20 cellular contexts compared by ENCODE assay signal in genomic region chr1:94276900-94277581, GRCh38. TPM values are rescaled to one million over a fixed set of nuclear protein-coding genes. Genes with fewer than 3 reads are reported as not detected.
DNase-seq lines count a peak whose midpoint lies in the region; ATAC-seq, FAIRE-seq and TF ChIP-seq lines count a peak whose summit lies in the region.
"Had no signal": no experiment of that assay in that cellular context is flagged by ENCODE, and none has a peak within 500 bp of the region (broad histone marks: within the 10 kb centered on the region; RNA-seq: fewer than 3 reads in every experiment).

No MANE protein-coding gene starts in this region.

- no peaks in the 10 kb centered on the region for H3K4me1 ChIP-seq in breast epithelium
- H3K4me1 ChIP-seq in gastroesophageal sphincter: peaks cover 4 to 30% (median 14%) of the 10 kb centered on the region in 3 donors
- peaks cover 5% of the 10 kb centered on the region for H3K4me1 ChIP-seq in rectal smooth muscle tissue (ENCODE audit: control insufficient read depth, insufficient read depth, low read length)
- H3K4me1 ChIP-seq in vagina: peaks cover 22% of the 10 kb centered on the region
- no peaks in the 10 kb centered on the region for H3K4me1 ChIP-seq in kidney (ENCODE audit: control insufficient read depth in 1 of 2, insufficient read depth in 1 of 2, low read depth in 1 of 2, low read length in 2 of 2)

- FAIRE-seq in kidney (lab: Jason Lieb, UNC): no peak

- ATAC-seq in gastroesophageal sphincter: peak; percentile 68
- ATAC-seq: activated CD4-positive, alpha-beta T cell treated with anti-CD3 and anti-CD28 coated beads for 36 hours had no signal

- TF ChIP-seq CTCF in breast epithelium (IDR thresholded peaks at IDR 0.05) (no peak), MCF 10A (IDR thresholded peaks at IDR 0.05; ENCODE audit: unreplicated experiment) (no peak), gastroesophageal sphincter (IDR thresholded peaks at IDR 0.05) (no peak), vagina (IDR thresholded peaks at IDR 0.05) (no peak), kidney (IDR thresholded peaks at IDR 0.05; ENCODE audit: borderline replicate concordance, extremely low read depth, insufficient read depth) (no peak)

- POLR2A ChIA-PET in MCF 10A (lab: Yijun Ruan, JAX): interaction anchor here (0.9 kb wide), 1 partner anchor 23 kb away, joined by 3 read pairs; no protein-coding TSS in a partner anchor

- H3K4me3 ChIP-seq in breast epithelium: no peak overlapping the region
- H3K4me3 ChIP-seq in gastroesophageal sphincter: no peak overlapping the region
- H3K4me3 ChIP-seq in rectal smooth muscle tissue (ENCODE audit: low read length): no peak overlapping the region
- no peak overlapping the region for H3K4me3 ChIP-seq in vagina
- H3K4me3 ChIP-seq in kidney (ENCODE audit: low read length in 2 of 2): no peak overlapping the region

- 9 to 44% methylated on average over 5 to 7 of the region's 7 CpGs for WGBS in gastroesophageal sphincter (ENCODE audit: low coverage in 1 of 2), 2 donors

- H3K27ac Mint-ChIP-seq in MCF 10A (ENCODE audit: low read depth, unreplicated experiment): no peak overlapping the region
- no peak overlapping the region for H3K27ac Mint-ChIP-seq in activated naive CD8-positive, alpha-beta T cell treated with anti-CD3 and anti-CD28 coated beads for 36 hours
- H3K27ac Mint-ChIP-seq: activated CD4-positive, alpha-beta T cell treated with anti-CD3 and anti-CD28 coated beads for 36 hours; activated naive CD4-positive, alpha-beta T cell treated with anti-CD3 and anti-CD28 coated beads for 36 hours; CD14-positive monocyte; IgD-negative memory B cell had no signal

- no peak overlapping the region for H3K4me3 Mint-ChIP-seq in MCF 10A (ENCODE audit: unreplicated experiment)
- H3K4me3 Mint-ChIP-seq in activated naive CD8-positive, alpha-beta T cell treated with anti-CD3 and anti-CD28 coated beads for 36 hours: no peak overlapping the region
- H3K4me3 Mint-ChIP-seq: activated CD4-positive, alpha-beta T cell treated with anti-CD3 and anti-CD28 coated beads for 36 hours; activated naive CD4-positive, alpha-beta T cell treated with anti-CD3 and anti-CD28 coated beads for 36 hours; CD14-positive monocyte; IgD-negative memory B cell had no signal

- no TSS peak for BruUV-seq in MCF 10A (replicated peaks; lab: Mats Ljungman, UMichigan)

- H3K27me3 ChIP-seq in breast epithelium (no peaks in the 10 kb centered on the region), gastroesophageal sphincter (no peaks in the 10 kb centered on the region), rectal smooth muscle tissue (ENCODE audit: control insufficient read depth, insufficient read depth, low read length) (no peaks in the 10 kb centered on the region), vagina (no peaks in the 10 kb centered on the region)

- no peak overlapping the region for H3K9ac ChIP-seq in rectal smooth muscle tissue (ENCODE audit: low read length)
- H3K9ac ChIP-seq in kidney (ENCODE audit: low read length in 2 of 2): no peak overlapping the region

- TF ChIP-seq EP300 in gastroesophageal sphincter (IDR thresholded peaks at IDR 0.05): no peak

- CTCF ChIA-PET in MCF 10A (lab: Yijun Ruan, JAX): interaction anchor here (0.6 to 2.9 kb wide), 3 partner anchors 9 to 368 kb away, joined by 3 to 10 read pairs (median 4); partner anchors contain the start of gene GCLM

- DNase-seq in breast epithelium (ENCODE audit: low spot score in 2 of 2) (no peak), MCF 10A (ENCODE audit: unreplicated experiment) (no peak), vagina (ENCODE audit: extremely low spot score in 2 of 2) (no peak), kidney (no peak), germinal center (ENCODE audit: low spot score) (no peak)
- DNase-seq in activated naive CD8-positive, alpha-beta T cell treated with anti-CD3 and anti-CD28 coated beads for 36 hours: no peak
- DNase-seq: activated CD4-positive, alpha-beta T cell treated with anti-CD3 and anti-CD28 coated beads for 36 hours; activated naive CD4-positive, alpha-beta T cell treated with anti-CD3 and anti-CD28 coated beads for 36 hours; DMS79 treated with DMSO at 0.1 percent for 48 hours; MV-4-11; NCI-H2081 treated with DMSO at 0.1 percent for 48 hours; NCI-H524 treated with DMSO at 0.1 percent for 48 hours; OCI-M1; T-helper 9 cell had no signal

- no peaks in the 10 kb centered on the region for H3K36me3 ChIP-seq in breast epithelium
- H3K36me3 ChIP-seq in gastroesophageal sphincter: no peaks in the 10 kb centered on the region
- H3K36me3 ChIP-seq in rectal smooth muscle tissue (ENCODE audit: control insufficient read depth, insufficient read depth, low read length): no peaks in the 10 kb centered on the region
- no peaks in the 10 kb centered on the region for H3K36me3 ChIP-seq in vagina
- no peaks in the 10 kb centered on the region for H3K36me3 ChIP-seq in kidney (ENCODE audit: control insufficient read depth in 1 of 2, insufficient read depth in 2 of 2, low read length in 2 of 2)

- H3K27ac ChIP-seq in breast epithelium: peak overlapping the region; percentile 49 to 74
- peak overlapping the region; percentile 29 to 68 (median 55) for H3K27ac ChIP-seq in gastroesophageal sphincter
- H3K27ac ChIP-seq in rectal smooth muscle tissue (ENCODE audit: low read depth, low read length): peak overlapping the region; percentile 48
- H3K27ac ChIP-seq in vagina: peak overlapping the region; percentile 44
- no peak overlapping the region for H3K27ac ChIP-seq in kidney (ENCODE audit: low read depth in 2 of 2, low read length in 2 of 2)
- H3K27ac ChIP-seq: 22Rv1 had no signal

- no peaks in the 10 kb centered on the region for H3K36me3 Mint-ChIP-seq in MCF 10A (ENCODE audit: insufficient read depth, unreplicated experiment)
- no peaks in the 10 kb centered on the region for H3K36me3 Mint-ChIP-seq in activated naive CD8-positive, alpha-beta T cell treated with anti-CD3 and anti-CD28 coated beads for 36 hours
- H3K36me3 Mint-ChIP-seq: brain, CD14-positive monocyte, IgD-negative memory B cell had no signal

- H3K27me3 Mint-ChIP-seq in MCF 10A (ENCODE audit: insufficient read depth, unreplicated experiment): no peaks in the 10 kb centered on the region
- H3K27me3 Mint-ChIP-seq in activated naive CD8-positive, alpha-beta T cell treated with anti-CD3 and anti-CD28 coated beads for 36 hours: peaks cover 2% of the 10 kb centered on the region
- H3K27me3 Mint-ChIP-seq: brain had no signal

- H3K9me3 ChIP-seq in breast epithelium: no peaks in the 10 kb centered on the region
- H3K9me3 ChIP-seq in gastroesophageal sphincter: no peaks in the 10 kb centered on the region
- no peaks in the 10 kb centered on the region for H3K9me3 ChIP-seq in vagina
- no peaks in the 10 kb centered on the region for H3K9me3 ChIP-seq in kidney (ENCODE audit: control insufficient read depth in 1 of 2, low read length in 2 of 2)

- intact Hi-C loops in breast epithelium (cut with DNase I; ENCODE audit: low total_unique reads): no loop called here
- intact Hi-C loops in MCF 10A (cut with micrococcal nuclease): no loop called here
- intact Hi-C loops in vagina (cut with DNase I): no loop called here
- intact Hi-C loops in kidney (cut with DNase I): no loop called here

- H3K4me1 Mint-ChIP-seq in MCF 10A (ENCODE audit: insufficient read depth, unreplicated experiment): peaks cover 6% of the 10 kb centered on the region
- H3K4me1 Mint-ChIP-seq in activated naive CD8-positive, alpha-beta T cell treated with anti-CD3 and anti-CD28 coated beads for 36 hours: peaks cover 4% of the 10 kb centered on the region
- H3K4me1 Mint-ChIP-seq: activated CD4-positive, alpha-beta T cell treated with anti-CD3 and anti-CD28 coated beads for 36 hours; IgD-negative memory B cell had no signal

- no peak for TF ChIP-seq POLR2A in breast epithelium (IDR thresholded peaks at IDR 0.05)
- no peak for TF ChIP-seq POLR2A in gastroesophageal sphincter (IDR thresholded peaks at IDR 0.05)
- TF ChIP-seq POLR2A in vagina (IDR thresholded peaks at IDR 0.05): no peak

- H3K9me3 Mint-ChIP-seq in MCF 10A (ENCODE audit: unreplicated experiment): no peaks in the 10 kb centered on the region
- no peaks in the 10 kb centered on the region for H3K9me3 Mint-ChIP-seq in activated naive CD8-positive, alpha-beta T cell treated with anti-CD3 and anti-CD28 coated beads for 36 hours
- H3K9me3 Mint-ChIP-seq: activated naive CD4-positive, alpha-beta T cell treated with anti-CD3 and anti-CD28 coated beads for 36 hours; brain had no signal

RNA-seq across cellular contexts. Expression of gene ARHGAP29, which starts 39.7 kb away (rescaled TPM):
- total RNA-seq in breast epithelium: 10 to 100 TPM; 49.1 to 88.0 (median 70.8) TPM
- 38.6 and 46.7 TPM in 2 replicates for total RNA-seq in MCF 10A (2022)
- 10 to 100 TPM; 21.9 to 78.4 (median 34.8) TPM for total RNA-seq in gastroesophageal sphincter
- 27.3 TPM for total RNA-seq in vagina
- total RNA-seq in kidney: 145 TPM
- 15.9 TPM for polyA plus RNA-seq in kidney (ENCODE audit: insufficient read depth, low read depth, low replicate concordance)
- total RNA-seq in activated naive CD8-positive, alpha-beta T cell treated with anti-CD3 and anti-CD28 coated beads for 36 hours: not detected
- polyA plus RNA-seq: IgD-negative memory B cell had no signal

Comparison
In these comparisons a context has a peak if more than half of its experiments do, and no peak if none do; other contexts are left out.
1. H3K27ac ChIP-seq: peak in breast epithelium (2 of 2), gastroesophageal sphincter (4 of 4), rectal smooth muscle tissue (single experiment) and vagina (single experiment); none in kidney (0 of 2).
2. RNA of gene ARHGAP29, which starts 39.7 kb away (total RNA-seq): 145 TPM in kidney (single experiment), 49.1 to 88.0 TPM in breast epithelium, 38.6 to 46.7 TPM in MCF 10A, 21.9 to 78.4 TPM in gastroesophageal sphincter and 27.3 TPM in vagina (single experiment); not detected in activated naive CD8-positive, alpha-beta T cell treated with anti-CD3 and anti-CD28 coated beads for 36 hours; every median in the first group is over 10 times any median in the second.